In the genomic region with DNA sequence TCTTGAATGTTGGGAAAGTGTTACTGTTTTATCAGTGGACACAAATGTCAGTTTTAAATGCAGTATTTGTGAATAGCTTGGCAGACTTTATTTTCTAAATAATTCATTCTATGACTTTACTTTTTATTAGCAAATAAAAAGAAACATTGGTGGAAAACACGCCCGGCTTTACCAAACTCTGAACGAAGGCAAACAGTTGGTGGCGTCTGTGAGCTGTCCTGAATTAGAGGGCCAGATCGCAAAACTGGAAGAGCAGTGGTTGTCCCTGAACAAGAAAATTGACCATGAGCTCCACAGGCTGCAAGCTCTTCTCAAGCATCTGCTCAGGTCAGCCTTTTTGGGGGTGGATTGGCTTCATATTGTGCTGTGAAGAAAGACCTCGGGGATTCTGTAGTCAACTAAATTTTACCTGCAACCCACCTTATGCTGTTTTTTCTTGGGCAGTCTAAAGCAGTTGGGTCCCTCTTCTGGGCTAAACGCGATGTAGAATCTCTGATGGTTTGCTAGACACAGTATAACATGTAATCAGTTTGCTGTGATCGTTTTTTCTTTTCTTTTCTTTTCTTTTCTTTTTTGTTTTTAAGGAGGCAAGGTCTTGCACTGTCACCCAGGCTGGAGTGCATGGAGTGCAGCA, we compare ENCODE assay signal across 2 cellular contexts.
TF ChIP-seq lines count a peak whose summit lies in the region.

No MANE protein-coding gene starts in this region.

TF ChIP-seq in SK-N-SH, 30 proteins besides CTCF, POLR2A, EP300 and RAD21 (continued from another document):
- TF ChIP-seq USF1 (IDR thresholded peaks at IDR 0.05; ENCODE audit: borderline replicate concordance, low read depth) (no peak), ELF1 (IDR thresholded peaks at IDR 0.05) (no peak), CHD2 (IDR thresholded peaks at IDR 0.05; ENCODE audit: low read length, partially characterized antibody) (no peak), MXI1 (IDR thresholded peaks at IDR 0.05; ENCODE audit: low read depth, low read length) (no peak)

TF ChIP-seq in SK-N-SH treated with all-trans-retinoic acid at 6 μM for 48 hours, 23 proteins besides CTCF, POLR2A, EP300 and RAD21 (continued from another document):
- TF ChIP-seq, protein P1, sequence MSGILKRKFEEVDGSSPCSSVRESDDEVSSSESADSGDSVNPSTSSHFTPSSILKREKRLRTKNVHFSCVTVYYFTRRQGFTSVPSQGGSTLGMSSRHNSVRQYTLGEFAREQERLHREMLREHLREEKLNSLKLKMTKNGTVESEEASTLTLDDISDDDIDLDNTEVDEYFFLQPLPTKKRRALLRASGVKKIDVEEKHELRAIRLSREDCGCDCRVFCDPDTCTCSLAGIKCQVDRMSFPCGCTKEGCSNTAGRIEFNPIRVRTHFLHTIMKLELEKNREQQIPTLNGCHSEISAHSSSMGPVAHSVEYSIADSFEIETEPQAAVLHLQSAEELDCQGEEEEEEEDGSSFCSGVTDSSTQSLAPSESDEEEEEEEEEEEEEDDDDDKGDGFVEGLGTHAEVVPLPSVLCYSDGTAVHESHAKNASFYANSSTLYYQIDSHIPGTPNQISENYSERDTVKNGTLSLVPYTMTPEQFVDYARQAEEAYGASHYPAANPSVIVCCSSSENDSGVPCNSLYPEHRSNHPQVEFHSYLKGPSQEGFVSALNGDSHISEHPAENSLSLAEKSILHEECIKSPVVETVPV (CRISPR knock-in tag; IDR thresholded peaks at IDR 0.05) = no peak
- TF ChIP-seq PPARA (CRISPR knock-in tag; IDR thresholded peaks at IDR 0.05; ENCODE audit: borderline replicate concordance) = no peak
- TF ChIP-seq RARB (CRISPR knock-in tag; IDR thresholded peaks at IDR 0.05) = no peak
- no peak for TF ChIP-seq SNAI2 (CRISPR knock-in tag; IDR thresholded peaks at IDR 0.05)
- no peak for TF ChIP-seq TOX (CRISPR knock-in tag; IDR thresholded peaks at IDR 0.05; ENCODE audit: borderline replicate concordance)
- no peak for TF ChIP-seq CSDC2 (CRISPR knock-in tag; IDR thresholded peaks at IDR 0.05)
